ENCODE assay signal across 15 cellular contexts in the genomic region with DNA sequence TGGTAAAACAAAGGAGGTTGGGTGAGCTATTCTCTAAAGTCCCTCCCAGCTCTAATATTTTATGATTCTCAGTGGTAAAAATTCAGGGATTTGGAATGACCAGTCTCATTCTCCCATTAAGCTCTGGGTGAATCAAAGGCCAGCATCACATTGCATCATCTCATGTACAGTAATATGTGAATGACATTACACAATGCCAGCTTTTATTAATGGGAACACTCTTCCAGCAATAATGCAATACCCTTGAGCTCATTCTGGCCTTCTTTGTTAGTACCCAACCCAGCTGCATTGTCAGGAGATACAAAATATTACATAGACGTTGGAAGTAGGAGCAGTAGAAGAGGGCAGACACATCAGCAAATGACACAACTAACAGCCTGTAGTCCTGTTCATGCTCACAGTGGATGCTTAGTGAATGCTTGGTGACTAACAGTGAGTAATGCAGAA.
DNase-seq lines count a peak whose midpoint lies in the region; ATAC-seq, FAIRE-seq and TF ChIP-seq lines count a peak whose summit lies in the region.
"Had no signal": no experiment of that assay in that cellular context is flagged by ENCODE, and none has a peak within 500 bp of the region (broad histone marks: within the 10 kb centered on the region; RNA-seq: fewer than 3 reads in every experiment).

No MANE protein-coding gene starts in this region.

- H3K4me3 ChIP-seq in AG09309 (ENCODE audit: control insufficient read depth, low read depth, low read length) (no peak overlapping the region), keratinocyte (ENCODE audit: control insufficient read depth in 2 of 3, extremely low read depth in 1 of 3, insufficient read depth in 2 of 3, low read depth in 1 of 3, low read length in 3 of 3) (no peak overlapping the region), SJCRH30 (no peak overlapping the region), MM.1S (ENCODE audit: low read length) (no peak overlapping the region)
- H3K4me3 ChIP-seq: hepatocyte had no signal

- H3K4me1 ChIP-seq in keratinocyte (ENCODE audit: control insufficient read depth, extremely low read depth, insufficient read depth, low read length) (peaks cover 22% of the 10 kb centered on the region), SJCRH30 (no peaks in the 10 kb centered on the region), MM.1S (ENCODE audit: low read length) (peaks cover 13% of the 10 kb centered on the region)

- dilution Hi-C loops in keratinocyte (cut with MboI; ENCODE audit: extremely low pct_ligation_motif_present, low sequenced_read_pairs): no loop called here

- peaks cover 20% of the 10 kb centered on the region for H3K4me1 Mint-ChIP-seq in MCF 10A (ENCODE audit: insufficient read depth, unreplicated experiment)

- H3K36me3 Mint-ChIP-seq in MCF 10A (ENCODE audit: insufficient read depth, unreplicated experiment): no peaks in the 10 kb centered on the region

- H3K9ac ChIP-seq in keratinocyte (ENCODE audit: control insufficient read depth, extremely low read depth, insufficient read depth, low read length): no peak overlapping the region
- no peak overlapping the region for H3K9ac ChIP-seq in MM.1S (ENCODE audit: low read length)

- no peaks in the 10 kb centered on the region for H4K20me1 ChIP-seq in keratinocyte (ENCODE audit: control insufficient read depth, extremely low read depth, insufficient read depth, low read length)
- no peaks in the 10 kb centered on the region for H4K20me1 ChIP-seq in MM.1S (ENCODE audit: insufficient read depth, low read length)

- CTCF ChIA-PET in MCF 10A (lab: Yijun Ruan, JAX): interaction anchor here (0.6 to 1.0 kb wide), 3 partner anchors 8 to 93 kb away, joined by 3 read pairs; no protein-coding TSS in a partner anchor

- DNase-seq in AG09309 (ENCODE audit: low read depth) (peak; percentile 93), HS-5 (ENCODE audit: low read depth) (peak; percentile 68), MCF 10A (ENCODE audit: unreplicated experiment) (peak; percentile 92), keratinocyte (ENCODE audit: low read depth, low spot score) (peak; percentile 45), amygdala (lab: John Stamatoyannopoulos, UW) (no peak), SJCRH30 (no peak), MM.1S (no peak)
- DNase-seq: CD4-positive, alpha-beta T cell; NCI-H2081 treated with DMSO at 0.1 percent for 48 hours had no signal

- H3K4me2 ChIP-seq in keratinocyte (ENCODE audit: control insufficient read depth, extremely low read depth, insufficient read depth, low read depth, low read length) (no peak overlapping the region), MM.1S (ENCODE audit: low read depth, low read length) (no peak overlapping the region)
- H3K4me2 ChIP-seq: hepatocyte had no signal

- H3K27ac Mint-ChIP-seq in MCF 10A (ENCODE audit: low read depth, unreplicated experiment): peak overlapping the region; percentile 29
- H3K27ac Mint-ChIP-seq: activated T-helper 2 cell treated with anti-CD3 and anti-CD28 coated beads, Interferon-gamma antibody, Interleukin-2, Interleukin-4, amounts not matched to agents 10 μg/mL and 5 μg/mL and 100 μg/mL, durations not matched to agents 14 hours and 24 hours and 36 hours; CD4-positive, alpha-beta T cell had no signal

- H3K9me1 ChIP-seq in keratinocyte (ENCODE audit: control insufficient read depth, extremely low read depth, insufficient read depth, low read length): no peaks in the 10 kb centered on the region

- H3K36me3 ChIP-seq in keratinocyte (ENCODE audit: control insufficient read depth in 2 of 2, extremely low read depth in 1 of 2, insufficient read depth in 2 of 2, low read length in 2 of 2): no peaks in the 10 kb centered on the region
- H3K36me3 ChIP-seq in SJCRH30: no peaks in the 10 kb centered on the region
- H3K36me3 ChIP-seq in MM.1S (replicated peaks; ENCODE audit: insufficient read depth, low read length): no peaks in the 10 kb centered on the region

- H3K79me2 ChIP-seq in keratinocyte (ENCODE audit: control insufficient read depth, insufficient read depth, low read length) (no peaks in the 10 kb centered on the region), MM.1S (ENCODE audit: low read length) (no peaks in the 10 kb centered on the region)
- H3K79me2 ChIP-seq: hepatocyte had no signal

- H3K9me2 ChIP-seq in MM.1S (replicated peaks; ENCODE audit: insufficient read depth, low read length): no peaks in the 10 kb centered on the region

- intact Hi-C loops in MCF 10A (cut with micrococcal nuclease): loop anchor here (2.0 to 5.0 kb wide), 2 partner anchors 81 to 99 kb away; partner anchors contain the start of gene EGR2

- no TSS peak for BruUV-seq in MCF 10A (replicated peaks; lab: Mats Ljungman, UMichigan)

- no peaks in the 10 kb centered on the region for H3K27me3 ChIP-seq in keratinocyte (ENCODE audit: control insufficient read depth, extremely low read depth, insufficient read depth, low read length)
- no peaks in the 10 kb centered on the region for H3K27me3 ChIP-seq in SJCRH30
- H3K27me3 ChIP-seq in MM.1S (replicated peaks; ENCODE audit: insufficient read depth, low read length): no peaks in the 10 kb centered on the region
- H3K27me3 ChIP-seq: hepatocyte had no signal

- no peak overlapping the region for H3K4me3 Mint-ChIP-seq in MCF 10A (ENCODE audit: unreplicated experiment)
- H3K4me3 Mint-ChIP-seq: CD4-positive, alpha-beta T cell had no signal

- FAIRE-seq in keratinocyte (lab: Jason Lieb, UNC): peak; percentile 91
- FAIRE-seq: colon, HTR-8/SVneo had no signal

- no peak overlapping the region for H2AFZ ChIP-seq in keratinocyte (ENCODE audit: control insufficient read depth, low read length)
- no peak overlapping the region for H2AFZ ChIP-seq in MM.1S (ENCODE audit: low read length)
- H2AFZ ChIP-seq: hepatocyte had no signal

- H3K27ac ChIP-seq in keratinocyte (ENCODE audit: control insufficient read depth, insufficient read depth, low read length): peak overlapping the region; percentile 30
- no peak overlapping the region for H3K27ac ChIP-seq in SJCRH30
- no peak overlapping the region for H3K27ac ChIP-seq in MM.1S (ENCODE audit: low read length)
- H3K27ac ChIP-seq: hepatocyte had no signal

- TF ChIP-seq CTCF in AG09309 (IDR thresholded peaks at IDR 0.05; ENCODE audit: control insufficient read depth, insufficient read depth, low read depth, low read length, missing control alignments): no peak
- TF ChIP-seq CTCF in MCF 10A (IDR thresholded peaks at IDR 0.05; ENCODE audit: unreplicated experiment): no peak
- TF ChIP-seq CTCF in keratinocyte (optimal IDR thresholded peaks at IDR 0.05 in 1 of 3, IDR thresholded peaks at IDR 0.05 in 1 of 3, conservative IDR thresholded peaks at IDR 0.05 in 1 of 3; ENCODE audit: extremely low read depth in 1 of 3, insufficient read depth in 2 of 3, low read length in 3 of 3): no peak
- no peak for TF ChIP-seq CTCF in MM.1S (IDR thresholded peaks at IDR 0.05; ENCODE audit: low read length)

- H3K9me3 ChIP-seq in keratinocyte (ENCODE audit: control insufficient read depth, low read depth, low read length) (no peaks in the 10 kb centered on the region), SJCRH30 (replicated peaks) (no peaks in the 10 kb centered on the region), MM.1S (replicated peaks; ENCODE audit: insufficient read depth, low read length) (no peaks in the 10 kb centered on the region)

- H3K9me3 Mint-ChIP-seq in MCF 10A (ENCODE audit: unreplicated experiment): no peaks in the 10 kb centered on the region
- H3K9me3 Mint-ChIP-seq: activated T-helper 2 cell treated with anti-CD3 and anti-CD28 coated beads, Interferon-gamma antibody, Interleukin-2, Interleukin-4, amounts not matched to agents 10 μg/mL and 5 μg/mL and 100 μg/mL, durations not matched to agents 14 hours and 24 hours and 36 hours; CD4-positive, alpha-beta T cell had no signal

- POLR2A ChIA-PET in MCF 10A (lab: Yijun Ruan, JAX): interaction anchor here (0.6 to 1.6 kb wide), 6 partner anchors 10 to 422 kb away, joined by 3 to 8 read pairs (median 3); no protein-coding TSS in a partner anchor

- no peaks in the 10 kb centered on the region for H3K27me3 Mint-ChIP-seq in MCF 10A (ENCODE audit: insufficient read depth, unreplicated experiment)

- no peak for ATAC-seq in HG02610 (IDR thresholded peaks at IDR 0.05; ENCODE audit: unreplicated experiment)
- ATAC-seq: Panc1 had no signal

- no peaks in the 10 kb centered on the region for H3F3A ChIP-seq in MM.1S (ENCODE audit: insufficient read depth, low read length)

Comparison
In these comparisons a context has a peak if more than half of its experiments do, and no peak if none do; other contexts are left out.
1. DNase-seq: peak in AG09309 (single experiment), HS-5 (single experiment), MCF 10A (single experiment) and keratinocyte (single experiment); none in amygdala (0 of 56), SJCRH30 (0 of 2) and MM.1S (single experiment).